ENCODE assay signal across 15 cellular contexts in the genomic region with DNA sequence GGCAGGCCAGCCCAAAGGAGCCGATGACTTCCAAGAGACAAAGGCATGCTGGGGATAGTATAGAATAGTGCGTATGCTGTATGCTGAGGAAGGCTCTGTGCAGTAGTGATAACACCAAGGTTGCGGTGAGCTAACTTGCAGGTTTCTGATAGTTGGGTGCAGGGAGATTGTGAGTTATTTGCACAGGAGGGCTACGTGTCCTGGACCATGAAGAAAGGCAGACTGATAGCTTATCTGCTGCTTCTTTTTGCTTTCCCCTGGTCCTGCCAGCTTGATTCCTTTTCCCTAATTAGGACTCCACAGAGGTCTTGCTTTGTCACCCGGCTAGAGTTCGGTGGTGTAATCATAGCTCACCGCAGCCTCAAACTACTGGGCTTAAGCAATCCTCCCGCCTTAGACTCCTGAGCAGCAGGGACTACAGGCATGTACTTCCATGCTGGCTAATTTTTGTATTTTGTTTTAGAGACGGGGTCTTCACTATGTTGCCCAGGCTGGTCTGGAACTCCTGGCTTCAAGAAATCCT.
"Had no signal": no experiment of that assay in that cellular context is flagged by ENCODE, and none has a peak within 500 bp of the region (broad histone marks: within the 10 kb centered on the region; RNA-seq: fewer than 3 reads in every experiment).

No MANE protein-coding gene starts in this region.

- H3K27me3 ChIP-seq: adrenal gland, colonic mucosa, gastrocnemius medialis, suprapubic skin, upper lobe of left lung had no signal

- H3K4me1 ChIP-seq: colonic mucosa, gastrocnemius medialis had no signal

- ATAC-seq: activated T-helper 17 cell treated with anti-CD3 and anti-CD28 coated beads, Interleukin-2, amount 50 U/mL, for 72 hours; gastrocnemius medialis had no signal

- H3K4me3 ChIP-seq: adrenal gland, colonic mucosa, gastrocnemius medialis, suprapubic skin, upper lobe of left lung had no signal

- H3K9me3 ChIP-seq: adrenal gland, colonic mucosa, gastrocnemius medialis, suprapubic skin, upper lobe of left lung had no signal

- H3K27ac ChIP-seq: adrenal gland, colonic mucosa, gastrocnemius medialis, suprapubic skin, upper lobe of left lung had no signal

- H3K36me3 ChIP-seq: adrenal gland, colonic mucosa, gastrocnemius medialis, suprapubic skin, upper lobe of left lung had no signal

- DNase-seq: activated B cell treated with CpG ODN at 0.5 μM for 24 hours; activated CD4-positive, alpha-beta T cell treated with anti-CD3 and anti-CD28 coated beads, Interleukin-2, amount 10 ng/mL, durations not matched to agents 7 days and 5 days; activated naive CD4-positive, alpha-beta T cell treated with anti-CD3 and anti-CD28 coated beads, Interleukin-2, amount 10 ng/mL, durations not matched to agents 7 days and 5 days; activated T-cell treated with anti-CD3 and anti-CD28 coated beads for 4 hours; adrenal gland; colonic mucosa; effector CD8-positive, alpha-beta T cell; gastrocnemius medialis; mesendoderm; stimulated activated CD4-positive, alpha-beta T cell treated with anti-CD3 and anti-CD28 coated beads, Interleukin-12 subunit alpha, Interleukin-12 subunit beta, amount 100 ng/mL, for 4 hours; stimulated activated naive CD4-positive, alpha-beta T cell treated with Interleukin-2 at 50 U/mL for 16 hours; T-helper 9 cell had no signal
